In the genomic region with DNA sequence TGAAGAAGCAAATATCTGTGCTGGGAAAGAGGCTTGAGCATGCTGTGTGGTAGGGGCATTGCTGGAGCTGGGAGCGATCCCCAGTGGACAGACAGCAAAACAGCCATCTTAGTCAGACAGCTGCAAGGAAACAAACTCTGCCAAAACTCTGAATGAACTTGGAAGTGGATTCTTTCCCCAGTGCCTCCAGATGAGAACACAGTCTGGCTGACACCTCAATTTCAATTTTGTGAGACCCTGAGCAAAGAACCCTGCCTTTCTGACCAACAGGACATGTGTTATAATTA, we compare ENCODE assay signal across 26 cellular contexts. TPM values are rescaled to one million over a fixed set of nuclear protein-coding genes. Genes with fewer than 3 reads are reported as not detected.
"Had no signal": no experiment of that assay in that cellular context is flagged by ENCODE, and none has a peak within 500 bp of the region (broad histone marks: within the 10 kb centered on the region; RNA-seq: fewer than 3 reads in every experiment).

No MANE protein-coding gene starts in this region.

- ATAC-seq: activated CD4-positive, CD25-positive, alpha-beta regulatory T cell treated with anti-CD3 and anti-CD28 coated beads, Interleukin-2, amount 50 U/mL, for 24 hours; activated CD8-positive, alpha-beta T cell treated with anti-CD3 and anti-CD28 coated beads, Interleukin-2, amount 10 ng/mL, durations not matched to agents 7 days and 5 days; body of pancreas; esophagus mucosa; left lobe of liver; natural killer cell; SK-N-SH treated with all-trans-retinoic acid at 6 μM for 48 hours had no signal

- H3K4me1 ChIP-seq: body of pancreas, pancreas, sigmoid colon had no signal

- DNase-seq: activated CD4-positive, alpha-beta T cell treated with anti-CD3 and anti-CD28 coated beads, Interleukin-2, amount 10 ng/mL, durations not matched to agents 7 days and 5 days; activated CD8-positive, alpha-beta T cell treated with anti-CD3 and anti-CD28 coated beads, Interleukin-2, amount 10 ng/mL, durations not matched to agents 7 days and 5 days; activated naive CD4-positive, alpha-beta T cell treated with Interleukin-2 at 50 U/mL for 16 hours; activated naive CD8-positive, alpha-beta T cell treated with anti-CD3 and anti-CD28 coated beads, Interleukin-2, amount 10 ng/mL, durations not matched to agents 7 days and 5 days; activated T-cell treated with anti-CD3 and anti-CD28 coated beads, Interleukin-2, amount 50 U/mL, for 24 hours; amygdala; body of pancreas; effector CD8-positive, alpha-beta T cell; foreskin fibroblast; hypothalamus; islet precursor cell; mammary epithelial cell; natural killer cell; pancreas; sigmoid colon; stimulated activated CD4-positive, alpha-beta T cell treated with anti-CD3 and anti-CD28 coated beads, Interleukin-12 subunit alpha, Interleukin-12 subunit beta, amount 100 ng/mL, for 4 hours; stimulated activated CD4-positive, alpha-beta T cell treated with anti-CD3 and anti-CD28 coated beads, Interleukin-1b, Interleukin-23, amount 100 ng/mL, for 48 hours; stimulated activated naive CD4-positive, alpha-beta T cell treated with Interleukin-2 at 50 U/mL for 16 hours; T-helper 1 cell; T-helper 9 cell had no signal

- H3K4me3 ChIP-seq: body of pancreas, pancreas, sigmoid colon had no signal

- H3K36me3 Mint-ChIP-seq: type B pancreatic cell had no signal

- H3K27me3 Mint-ChIP-seq: activated CD4-positive, alpha-beta T cell treated with anti-CD3 and anti-CD28 coated beads, Interleukin-2, amount 10 ng/mL, durations not matched to agents 7 days and 5 days; activated naive CD8-positive, alpha-beta T cell treated with anti-CD3 and anti-CD28 coated beads, Interleukin-2, amount 10 ng/mL, durations not matched to agents 7 days and 5 days; activated T-cell treated with anti-CD3 and anti-CD28 coated beads, Interleukin-2, amount 50 U/mL, for 24 hours; type B pancreatic cell had no signal

- H3K27ac Mint-ChIP-seq: activated CD4-positive, alpha-beta T cell treated with anti-CD3 and anti-CD28 coated beads, Interleukin-2, amount 10 ng/mL, durations not matched to agents 7 days and 5 days; activated CD8-positive, alpha-beta T cell treated with anti-CD3 and anti-CD28 coated beads, Interleukin-2, amount 10 ng/mL, durations not matched to agents 7 days and 5 days; activated naive CD8-positive, alpha-beta T cell treated with anti-CD3 and anti-CD28 coated beads, Interleukin-2, amount 10 ng/mL, durations not matched to agents 7 days and 5 days; activated T-cell treated with anti-CD3 and anti-CD28 coated beads, Interleukin-2, amount 50 U/mL, for 24 hours; activated T-helper 2 cell treated with anti-CD3 and anti-CD28 coated beads, Interferon-gamma antibody, Interleukin-2, Interleukin-4, amounts not matched to agents 10 μg/mL and 5 μg/mL and 100 μg/mL, durations not matched to agents 14 hours and 24 hours and 36 hours; natural killer cell; type B pancreatic cell had no signal

- H3K9me3 Mint-ChIP-seq: activated CD4-positive, alpha-beta T cell treated with anti-CD3 and anti-CD28 coated beads, Interleukin-2, amount 10 ng/mL, durations not matched to agents 7 days and 5 days; activated naive CD8-positive, alpha-beta T cell treated with anti-CD3 and anti-CD28 coated beads, Interleukin-2, amount 10 ng/mL, durations not matched to agents 7 days and 5 days; activated T-cell treated with anti-CD3 and anti-CD28 coated beads, Interleukin-2, amount 50 U/mL, for 24 hours; activated T-helper 2 cell treated with anti-CD3 and anti-CD28 coated beads, Interferon-gamma antibody, Interleukin-2, Interleukin-4, amounts not matched to agents 10 μg/mL and 5 μg/mL and 100 μg/mL, durations not matched to agents 14 hours and 24 hours and 36 hours; natural killer cell; type B pancreatic cell had no signal

- H3K9me3 ChIP-seq: body of pancreas, pancreas, sigmoid colon had no signal

- H3K27me3 ChIP-seq: body of pancreas, pancreas, sigmoid colon had no signal

- H3K4me3 Mint-ChIP-seq: activated CD4-positive, alpha-beta T cell treated with anti-CD3 and anti-CD28 coated beads, Interleukin-2, amount 10 ng/mL, durations not matched to agents 7 days and 5 days; activated CD8-positive, alpha-beta T cell treated with anti-CD3 and anti-CD28 coated beads, Interleukin-2, amount 10 ng/mL, durations not matched to agents 7 days and 5 days; activated naive CD8-positive, alpha-beta T cell treated with anti-CD3 and anti-CD28 coated beads, Interleukin-2, amount 10 ng/mL, durations not matched to agents 7 days and 5 days; activated T-cell treated with anti-CD3 and anti-CD28 coated beads, Interleukin-2, amount 50 U/mL, for 24 hours; natural killer cell; type B pancreatic cell had no signal

RNA-seq across cellular contexts. Expression of gene FAP, which starts 23.2 kb away (rescaled TPM):
- total RNA-seq: activated CD4-positive, alpha-beta T cell treated with anti-CD3 and anti-CD28 coated beads, Interleukin-2, amount 10 ng/mL, durations not matched to agents 7 days and 5 days; activated CD8-positive, alpha-beta T cell treated with anti-CD3 and anti-CD28 coated beads, Interleukin-2, amount 10 ng/mL, durations not matched to agents 7 days and 5 days; activated naive CD8-positive, alpha-beta T cell treated with anti-CD3 and anti-CD28 coated beads, Interleukin-2, amount 10 ng/mL, durations not matched to agents 7 days and 5 days; activated T-helper 2 cell treated with anti-CD3 and anti-CD28 coated beads, Interferon-gamma antibody, Interleukin-2, Interleukin-4, amounts not matched to agents 10 μg/mL and 5 μg/mL and 100 μg/mL, durations not matched to agents 14 hours and 24 hours and 36 hours; natural killer cell had no signal
